10 cellular contexts compared by ENCODE assay signal in genomic region chr5:141913560-141913959, GRCh38. TPM values are rescaled to one million over a fixed set of nuclear protein-coding genes. Genes with fewer than 3 reads are reported as not detected.
DNase-seq lines count a peak whose midpoint lies in the region; TF ChIP-seq lines count a peak whose summit lies in the region.
"Had no signal": no experiment of that assay in that cellular context is flagged by ENCODE, and none has a peak within 500 bp of the region (broad histone marks: within the 10 kb centered on the region; RNA-seq: fewer than 3 reads in every experiment).

No MANE protein-coding gene starts in this region.

- H3K27me3 ChIP-seq in BLaER1 = peaks cover 33% of the 10 kb centered on the region
- peaks cover 25% of the 10 kb centered on the region for H3K27me3 ChIP-seq in HUES6 (ENCODE audit: control insufficient read depth, insufficient read depth, low read length)
- H3K27me3 ChIP-seq in effector memory CD4-positive, alpha-beta T cell (replicated peaks; ENCODE audit: control insufficient read depth, insufficient read depth, low read length, poor library complexity, severe bottlenecking) = peaks cover 14% of the 10 kb centered on the region
- peaks cover 6% of the 10 kb centered on the region for H3K27me3 ChIP-seq in neuron (ENCODE audit: insufficient read depth, low read length)
- no peaks in the 10 kb centered on the region for H3K27me3 ChIP-seq in MG63

- H3K27ac ChIP-seq in BLaER1 (no peak overlapping the region), HUES6 (ENCODE audit: low read depth, low read length) (no peak overlapping the region), RWPE1 (no peak overlapping the region)
- H3K27ac ChIP-seq in effector memory CD4-positive, alpha-beta T cell (ENCODE audit: insufficient read depth, low read length, poor library complexity, severe bottlenecking) = no peak overlapping the region
- H3K27ac ChIP-seq: left lung had no signal

- H4K20me1 ChIP-seq in BLaER1 = no peaks in the 10 kb centered on the region

- 0 out of 2 replicates have a peak overlapping the region, but pooled peaks have one; percentile 48 for H3K9ac ChIP-seq in BLaER1
- no peak overlapping the region for H3K9ac ChIP-seq in HUES6 (ENCODE audit: low read length)

- no peak for DNase-seq in effector memory CD4-positive, alpha-beta T cell
- no peak for DNase-seq in MG63
- no peak for DNase-seq in NCI-H345 (lab: John Stamatoyannopoulos, UW)
- no peak for DNase-seq in RWPE1 (ENCODE audit: low spot score)
- no peak for DNase-seq in NCI-H1436 treated with DMSO at 0.1 percent for 48 hours (lab: John Stamatoyannopoulos, UW)
- DNase-seq: NCI-H2171 treated with DMSO at 0.1 percent for 48 hours had no signal

- H3K9me3 ChIP-seq in BLaER1 (no peaks in the 10 kb centered on the region), HUES6 (ENCODE audit: control insufficient read depth, insufficient read depth, low read depth, low read length) (no peaks in the 10 kb centered on the region), neuron (ENCODE audit: low read length) (no peaks in the 10 kb centered on the region), MG63 (0 out of 2 replicates have a peak, but pooled peaks cover 2% of the 10 kb centered on the region)
- no peaks in the 10 kb centered on the region for H3K9me3 ChIP-seq in effector memory CD4-positive, alpha-beta T cell (ENCODE audit: control insufficient read depth, low read length)
- H3K9me3 ChIP-seq: left lung had no signal

- CTCF ChIA-PET in RWPE1 (lab: Yijun Ruan, JAX) = interaction anchor here (0.6 to 2.7 kb wide), 5 partner anchors 19 to 249 kb away, joined by 3 to 7 read pairs (median 3); no protein-coding TSS in a partner anchor

- no peak for TF ChIP-seq CTCF in RWPE1 (conservative IDR thresholded peaks at IDR 0.05; ENCODE audit: low read depth)

- peaks cover 12% of the 10 kb centered on the region for H3K4me1 ChIP-seq in BLaER1
- peaks cover 21% of the 10 kb centered on the region for H3K4me1 ChIP-seq in HUES6 (ENCODE audit: control insufficient read depth, insufficient read depth, low read length)
- H3K4me1 ChIP-seq in effector memory CD4-positive, alpha-beta T cell (ENCODE audit: control insufficient read depth, insufficient read depth, low read length, poor library complexity, severe bottlenecking) = peaks cover 8% of the 10 kb centered on the region
- peaks cover 5% of the 10 kb centered on the region for H3K4me1 ChIP-seq in neuron (ENCODE audit: insufficient read depth, low read length)

- POLR2A ChIA-PET in RWPE1 (lab: Yijun Ruan, JAX; ENCODE audit: low non-redundant PET) = no interaction called here

- peak overlapping the region; percentile 71 for H3K4me2 ChIP-seq in BLaER1

- H2AFZ ChIP-seq in neuron (ENCODE audit: low read depth, low read length) = peak overlapping the region; percentile 58

- peak overlapping the region; percentile 47 for H3K4me3 ChIP-seq in BLaER1
- H3K4me3 ChIP-seq in HUES6 (ENCODE audit: low read depth, low read length) = peak overlapping the region; percentile 61
- H3K4me3 ChIP-seq in effector memory CD4-positive, alpha-beta T cell (ENCODE audit: insufficient read depth, low read depth, low read length, poor library complexity, severe bottlenecking) = peak overlapping the region; percentile 20
- no peak overlapping the region for H3K4me3 ChIP-seq in neuron (ENCODE audit: low read length)
- no peak overlapping the region for H3K4me3 ChIP-seq in MG63

- no peaks in the 10 kb centered on the region for H3K36me3 ChIP-seq in BLaER1
- H3K36me3 ChIP-seq in HUES6 (ENCODE audit: control insufficient read depth, insufficient read depth, low read length) = no peaks in the 10 kb centered on the region
- H3K36me3 ChIP-seq in effector memory CD4-positive, alpha-beta T cell (ENCODE audit: control insufficient read depth, insufficient read depth, low read length) = no peaks in the 10 kb centered on the region
- H3K36me3 ChIP-seq in neuron (ENCODE audit: insufficient read depth, low read length) = no peaks in the 10 kb centered on the region
- H3K36me3 ChIP-seq in MG63 = no peaks in the 10 kb centered on the region
- H3K36me3 ChIP-seq: left lung had no signal

RNA-seq across cellular contexts. Expression of gene DELE1, which starts 10.1 kb away (rescaled TPM):
- total RNA-seq in MG63 (2014; rRNA removed; shearing (Covaris generic); ENCODE audit: low replicate concordance) = 84.9 and 95.9 TPM in 2 replicates

RNA-seq across cellular contexts. Expression of gene PCDH1, which starts 35.4 kb away (rescaled TPM):
- total RNA-seq in MG63 (2014; rRNA removed; shearing (Covaris generic); ENCODE audit: low replicate concordance) = 3.8 and 12.8 TPM in 2 replicates

RNA-seq across cellular contexts. Expression of gene PCDH12, which starts 44.4 kb away (rescaled TPM):
- total RNA-seq in MG63 (2014; rRNA removed; shearing (Covaris generic); ENCODE audit: low replicate concordance) = 8.4 TPM in 1 of 2 replicates, not detected in the other

RNA-seq across cellular contexts. Expression of gene RNF14, which starts 55.3 kb away (rescaled TPM):
- total RNA-seq in MG63 (2014; rRNA removed; shearing (Covaris generic); ENCODE audit: low replicate concordance) = 93.3 and 167 TPM in 2 replicates

Comparison
In these comparisons a context has a peak if more than half of its experiments do, and no peak if none do; other contexts are left out.
1. H3K4me3 ChIP-seq: peak in BLaER1 (single experiment), HUES6 (single experiment) and effector memory CD4-positive, alpha-beta T cell (single experiment); none in neuron (single experiment) and MG63 (single experiment).